ENCODE assay signal across 1 cellular context in genomic region chr16:9113707-9114106, GRCh38.
TF ChIP-seq lines count a peak whose summit lies in the region.

No MANE protein-coding gene starts in this region.

TF ChIP-seq in HepG2, 621 proteins besides CTCF, POLR2A, EP300 and RAD21:
- TF ChIP-seq NFE2L1 (CRISPR knock-in tag; IDR thresholded peaks at IDR 0.05; ENCODE audit: borderline replicate concordance) (no peak), POGZ (CRISPR knock-in tag; IDR thresholded peaks at IDR 0.05) (no peak), HMG20A (CRISPR knock-in tag; IDR thresholded peaks at IDR 0.05; ENCODE audit: borderline replicate concordance) (no peak), NAIF1 (CRISPR knock-in tag; IDR thresholded peaks at IDR 0.05; ENCODE audit: borderline replicate concordance) (0 out of 2 replicates have a peak, but pooled peaks have one; percentile 36), POLR2AphosphoS2 (IDR thresholded peaks at IDR 0.05; ENCODE audit: low read depth, low read length) (peak; percentile 50; the same call in 1 of the 2 replicates), ZFP82 (CRISPR knock-in tag; IDR thresholded peaks at IDR 0.05; ENCODE audit: borderline replicate concordance) (0 out of 2 replicates have a peak, but pooled peaks have one; percentile 38), MBD4 (IDR thresholded peaks at IDR 0.05; ENCODE audit: borderline replicate concordance, low read length) (no peak), STAG1 (CRISPR knock-in tag; IDR thresholded peaks at IDR 0.05) (no peak), JUN (CRISPR knock-in tag; IDR thresholded peaks at IDR 0.05) (no peak), MTA3 (CRISPR knock-in tag; IDR thresholded peaks at IDR 0.05) (no peak), IKZF4 (CRISPR knock-in tag; IDR thresholded peaks at IDR 0.05; ENCODE audit: borderline replicate concordance, low read depth, not compliant biosample characterization) (no peak), ZNF615 (CRISPR knock-in tag; IDR thresholded peaks at IDR 0.05; ENCODE audit: borderline replicate concordance) (no peak), HOXA5 (CRISPR knock-in tag; IDR thresholded peaks at IDR 0.05) (no peak), ARNT (IDR thresholded peaks at IDR 0.05) (no peak), CREB1 (IDR thresholded peaks at IDR 0.05) (no peak), CREB1 (CRISPR knock-in tag; IDR thresholded peaks at IDR 0.05) (0 out of 2 replicates have a peak, but pooled peaks have one; percentile 9), KLF12 (CRISPR knock-in tag; IDR thresholded peaks at IDR 0.05; ENCODE audit: borderline replicate concordance) (no peak)
- TF ChIP-seq, protein P1, sequence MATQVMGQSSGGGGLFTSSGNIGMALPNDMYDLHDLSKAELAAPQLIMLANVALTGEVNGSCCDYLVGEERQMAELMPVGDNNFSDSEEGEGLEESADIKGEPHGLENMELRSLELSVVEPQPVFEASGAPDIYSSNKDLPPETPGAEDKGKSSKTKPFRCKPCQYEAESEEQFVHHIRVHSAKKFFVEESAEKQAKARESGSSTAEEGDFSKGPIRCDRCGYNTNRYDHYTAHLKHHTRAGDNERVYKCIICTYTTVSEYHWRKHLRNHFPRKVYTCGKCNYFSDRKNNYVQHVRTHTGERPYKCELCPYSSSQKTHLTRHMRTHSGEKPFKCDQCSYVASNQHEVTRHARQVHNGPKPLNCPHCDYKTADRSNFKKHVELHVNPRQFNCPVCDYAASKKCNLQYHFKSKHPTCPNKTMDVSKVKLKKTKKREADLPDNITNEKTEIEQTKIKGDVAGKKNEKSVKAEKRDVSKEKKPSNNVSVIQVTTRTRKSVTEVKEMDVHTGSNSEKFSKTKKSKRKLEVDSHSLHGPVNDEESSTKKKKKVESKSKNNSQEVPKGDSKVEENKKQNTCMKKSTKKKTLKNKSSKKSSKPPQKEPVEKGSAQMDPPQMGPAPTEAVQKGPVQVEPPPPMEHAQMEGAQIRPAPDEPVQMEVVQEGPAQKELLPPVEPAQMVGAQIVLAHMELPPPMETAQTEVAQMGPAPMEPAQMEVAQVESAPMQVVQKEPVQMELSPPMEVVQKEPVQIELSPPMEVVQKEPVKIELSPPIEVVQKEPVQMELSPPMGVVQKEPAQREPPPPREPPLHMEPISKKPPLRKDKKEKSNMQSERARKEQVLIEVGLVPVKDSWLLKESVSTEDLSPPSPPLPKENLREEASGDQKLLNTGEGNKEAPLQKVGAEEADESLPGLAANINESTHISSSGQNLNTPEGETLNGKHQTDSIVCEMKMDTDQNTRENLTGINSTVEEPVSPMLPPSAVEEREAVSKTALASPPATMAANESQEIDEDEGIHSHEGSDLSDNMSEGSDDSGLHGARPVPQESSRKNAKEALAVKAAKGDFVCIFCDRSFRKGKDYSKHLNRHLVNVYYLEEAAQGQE (IDR thresholded peaks at IDR 0.05; ENCODE audit: borderline replicate concordance in 1 of 2, low read depth in 1 of 2, low read length in 2 of 2), result no peak
- TF ChIP-seq, protein P2, sequence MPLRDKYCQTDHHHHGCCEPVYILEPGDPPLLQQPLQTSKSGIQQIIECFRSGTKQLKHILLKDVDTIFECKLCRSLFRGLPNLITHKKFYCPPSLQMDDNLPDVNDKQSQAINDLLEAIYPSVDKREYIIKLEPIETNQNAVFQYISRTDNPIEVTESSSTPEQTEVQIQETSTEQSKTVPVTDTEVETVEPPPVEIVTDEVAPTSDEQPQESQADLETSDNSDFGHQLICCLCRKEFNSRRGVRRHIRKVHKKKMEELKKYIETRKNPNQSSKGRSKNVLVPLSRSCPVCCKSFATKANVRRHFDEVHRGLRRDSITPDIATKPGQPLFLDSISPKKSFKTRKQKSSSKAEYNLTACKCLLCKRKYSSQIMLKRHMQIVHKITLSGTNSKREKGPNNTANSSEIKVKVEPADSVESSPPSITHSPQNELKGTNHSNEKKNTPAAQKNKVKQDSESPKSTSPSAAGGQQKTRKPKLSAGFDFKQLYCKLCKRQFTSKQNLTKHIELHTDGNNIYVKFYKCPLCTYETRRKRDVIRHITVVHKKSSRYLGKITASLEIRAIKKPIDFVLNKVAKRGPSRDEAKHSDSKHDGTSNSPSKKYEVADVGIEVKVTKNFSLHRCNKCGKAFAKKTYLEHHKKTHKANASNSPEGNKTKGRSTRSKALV (CRISPR knock-in tag; IDR thresholded peaks at IDR 0.05), result no peak
- TF ChIP-seq, protein P3, sequence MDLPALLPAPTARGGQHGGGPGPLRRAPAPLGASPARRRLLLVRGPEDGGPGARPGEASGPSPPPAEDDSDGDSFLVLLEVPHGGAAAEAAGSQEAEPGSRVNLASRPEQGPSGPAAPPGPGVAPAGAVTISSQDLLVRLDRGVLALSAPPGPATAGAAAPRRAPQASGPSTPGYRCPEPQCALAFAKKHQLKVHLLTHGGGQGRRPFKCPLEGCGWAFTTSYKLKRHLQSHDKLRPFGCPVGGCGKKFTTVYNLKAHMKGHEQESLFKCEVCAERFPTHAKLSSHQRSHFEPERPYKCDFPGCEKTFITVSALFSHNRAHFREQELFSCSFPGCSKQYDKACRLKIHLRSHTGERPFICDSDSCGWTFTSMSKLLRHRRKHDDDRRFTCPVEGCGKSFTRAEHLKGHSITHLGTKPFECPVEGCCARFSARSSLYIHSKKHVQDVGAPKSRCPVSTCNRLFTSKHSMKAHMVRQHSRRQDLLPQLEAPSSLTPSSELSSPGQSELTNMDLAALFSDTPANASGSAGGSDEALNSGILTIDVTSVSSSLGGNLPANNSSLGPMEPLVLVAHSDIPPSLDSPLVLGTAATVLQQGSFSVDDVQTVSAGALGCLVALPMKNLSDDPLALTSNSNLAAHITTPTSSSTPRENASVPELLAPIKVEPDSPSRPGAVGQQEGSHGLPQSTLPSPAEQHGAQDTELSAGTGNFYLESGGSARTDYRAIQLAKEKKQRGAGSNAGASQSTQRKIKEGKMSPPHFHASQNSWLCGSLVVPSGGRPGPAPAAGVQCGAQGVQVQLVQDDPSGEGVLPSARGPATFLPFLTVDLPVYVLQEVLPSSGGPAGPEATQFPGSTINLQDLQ (CRISPR knock-in tag; IDR thresholded peaks at IDR 0.05), result no peak
- TF ChIP-seq, protein P4, sequence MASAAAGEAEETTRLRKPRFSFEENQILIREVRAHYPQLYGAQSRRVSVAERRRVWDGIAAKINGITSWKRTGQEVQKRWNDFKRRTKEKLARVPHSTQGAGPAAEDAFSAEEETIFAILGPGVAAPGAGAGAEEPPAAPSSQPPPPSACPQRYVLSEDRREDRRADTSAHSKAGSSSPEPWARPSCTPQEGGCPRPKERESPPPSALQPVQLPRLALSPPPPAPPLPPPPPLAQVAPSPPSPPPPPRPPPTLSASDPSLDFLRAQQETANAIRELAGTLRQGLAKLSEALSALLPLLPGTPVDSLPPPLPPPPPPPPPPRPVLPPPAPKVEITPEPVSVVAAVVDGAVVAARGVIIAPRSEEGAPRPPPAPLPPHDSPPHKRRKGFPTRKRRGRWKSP (CRISPR knock-in tag; IDR thresholded peaks at IDR 0.05), result no peak
